ENCODE assay signal across 8 cellular contexts in genomic region chr2:178478102-178478441, GRCh38. TPM values are rescaled to one million over a fixed set of nuclear protein-coding genes. Genes with fewer than 3 reads are reported as not detected.
DNase-seq lines count a peak whose midpoint lies in the region; ATAC-seq and TF ChIP-seq lines count a peak whose summit lies in the region.

No MANE protein-coding gene starts in this region.

- peak overlapping the region; percentile 87 for H3K4me3 Mint-ChIP-seq in endodermal cell
- peak overlapping the region; percentile 92 for H3K4me3 Mint-ChIP-seq in neural progenitor cell

- no peaks in the 10 kb centered on the region for H3K9me3 Mint-ChIP-seq in endodermal cell
- no peaks in the 10 kb centered on the region for H3K9me3 Mint-ChIP-seq in neural progenitor cell

- H3K4me1 Mint-ChIP-seq in endodermal cell = peaks cover 18% of the 10 kb centered on the region
- peaks cover 25% of the 10 kb centered on the region for H3K4me1 Mint-ChIP-seq in neural progenitor cell

- peak overlapping the region; percentile 86 for H3K27ac ChIP-seq in OCI-LY7 (ENCODE audit: low read depth, low read length, poor library complexity, severe bottlenecking)
- H3K27ac ChIP-seq in endodermal cell (ENCODE audit: low read depth, low read length) = peak overlapping the region; percentile 90
- H3K27ac ChIP-seq in neural progenitor cell = no peak overlapping the region

- peaks cover 22% of the 10 kb centered on the region for H3F3A ChIP-seq in neural progenitor cell (ENCODE audit: low read depth)

- H3K27ac Mint-ChIP-seq in endodermal cell (peak overlapping the region; percentile 97), neural progenitor cell (peak overlapping the region; percentile 94)

- ATAC-seq in GM18867 (IDR thresholded peaks at IDR 0.05; ENCODE audit: unreplicated experiment) (peak; percentile 4), GM18873 (IDR thresholded peaks at IDR 0.05; ENCODE audit: low FRiP score, unreplicated experiment) (no peak), HG03135 (IDR thresholded peaks at IDR 0.05; ENCODE audit: unreplicated experiment) (no peak)
- no peak for ATAC-seq in activated CD4-positive, CD25-positive, alpha-beta regulatory T cell treated with anti-CD3 and anti-CD28 coated beads, Interleukin-2, amount 50 U/mL, for 24 hours

- no peaks in the 10 kb centered on the region for H3K9me3 ChIP-seq in BE2C
- no peaks in the 10 kb centered on the region for H3K9me3 ChIP-seq in OCI-LY7 (ENCODE audit: low read length)
- H3K9me3 ChIP-seq in endodermal cell (ENCODE audit: control insufficient read depth, low read length) = no peaks in the 10 kb centered on the region
- H3K9me3 ChIP-seq in neural progenitor cell (ENCODE audit: low read depth) = no peaks in the 10 kb centered on the region

- DNase-seq in BE2C (no peak), OCI-LY7 (ENCODE audit: low spot score) (peak; percentile 42), endodermal cell (no peak), neural progenitor cell (ENCODE audit: low spot score) (peak; percentile 30)

- H3K27me3 ChIP-seq in BE2C (no peaks in the 10 kb centered on the region), endodermal cell (ENCODE audit: control insufficient read depth, insufficient read depth, low read length, poor library complexity, severe bottlenecking) (no peaks in the 10 kb centered on the region), neural progenitor cell (peaks cover 7% of the 10 kb centered on the region)

- peaks cover 3% of the 10 kb centered on the region for H3K27me3 Mint-ChIP-seq in endodermal cell (ENCODE audit: insufficient read depth)
- no peaks in the 10 kb centered on the region for H3K27me3 Mint-ChIP-seq in neural progenitor cell (ENCODE audit: insufficient read depth, low read depth)

- BruUV-seq in OCI-LY7 (replicated peaks; lab: Mats Ljungman, UMichigan) = TSS peak; percentile 85

- no peak for TF ChIP-seq CTCF in BE2C (IDR thresholded peaks at IDR 0.05; ENCODE audit: low read depth, low read length)
- no peak for TF ChIP-seq CTCF in OCI-LY7 (conservative IDR thresholded peaks at IDR 0.05; ENCODE audit: low read length)
- TF ChIP-seq CTCF in endodermal cell (conservative IDR thresholded peaks at IDR 0.05) = no peak
- no peak for TF ChIP-seq CTCF in neural progenitor cell (IDR thresholded peaks at IDR 0.05)

- peak overlapping the region; percentile 92 for H3K4me3 ChIP-seq in BE2C (ENCODE audit: low read depth, low read length)
- H3K4me3 ChIP-seq in OCI-LY7 (ENCODE audit: low read depth, low read length, poor library complexity, severe bottlenecking) = peak overlapping the region; percentile 78
- peak overlapping the region; percentile 91 for H3K4me3 ChIP-seq in endodermal cell (ENCODE audit: low read length)
- peak overlapping the region; percentile 66 for H3K4me3 ChIP-seq in neural progenitor cell

- CTCF ChIA-PET in OCI-LY7 (lab: Charles Lee; ENCODE audit: unreplicated experiment) = no interaction called here

- H3K79me2 ChIP-seq in OCI-LY7 (ENCODE audit: insufficient read depth, low read depth, low read length) (peaks cover 40% of the 10 kb centered on the region), neural progenitor cell (ENCODE audit: low read depth) (peaks cover 47% of the 10 kb centered on the region)

- 10 to 12% methylated on average over 7 to 10 of the region's 10 CpGs for WGBS in endodermal cell (ENCODE audit: insufficient coverage in 1 of 2, insufficient read length in 1 of 2), 2 experiments

- POLR2A ChIA-PET in OCI-LY7 (lab: Charles Lee) = no interaction called here

- H3K36me3 Mint-ChIP-seq in endodermal cell (ENCODE audit: low read depth) (no peaks in the 10 kb centered on the region), neural progenitor cell (no peaks in the 10 kb centered on the region)

- intact Hi-C loops in OCI-LY7 (cut with micrococcal nuclease; ENCODE audit: unreplicated experiment) = loop anchor here (1.0 kb wide), 1 partner anchor 27 kb away; the partner anchor contains the start of genes PJVK and PRKRA

- H2AFZ ChIP-seq in OCI-LY7 (ENCODE audit: low read length) = peak overlapping the region; percentile 100
- H2AFZ ChIP-seq in neural progenitor cell (replicated peaks) = peak overlapping the region; percentile 96

- peak overlapping the region; percentile 97 for H3K4me2 ChIP-seq in OCI-LY7 (ENCODE audit: low read length)
- H3K4me2 ChIP-seq in neural progenitor cell = peak overlapping the region; percentile 94

- H4K20me1 ChIP-seq in OCI-LY7 (ENCODE audit: insufficient read depth, low read length) = peaks cover 13% of the 10 kb centered on the region; the same call in 1 of the 2 replicates
- peaks cover 17% of the 10 kb centered on the region for H4K20me1 ChIP-seq in neural progenitor cell (ENCODE audit: low read depth)

- H3K9ac ChIP-seq in endodermal cell (ENCODE audit: extremely low read depth, low read length, poor library complexity, severe bottlenecking) = peak overlapping the region; percentile 83
- no peak overlapping the region for H3K9ac ChIP-seq in neural progenitor cell

- H3K4me1 ChIP-seq in BE2C (peaks cover 4% of the 10 kb centered on the region; the same call in 1 of the 2 replicates), OCI-LY7 (ENCODE audit: insufficient read depth, low read length, poor library complexity, severe bottlenecking) (peaks cover 38% of the 10 kb centered on the region), endodermal cell (ENCODE audit: control insufficient read depth, insufficient read depth, low read length) (no peaks in the 10 kb centered on the region), neural progenitor cell (peaks cover 23% of the 10 kb centered on the region)

- no peaks in the 10 kb centered on the region for H3K36me3 ChIP-seq in BE2C
- H3K36me3 ChIP-seq in OCI-LY7 (ENCODE audit: insufficient read depth, low read length) = no peaks in the 10 kb centered on the region
- H3K36me3 ChIP-seq in endodermal cell (ENCODE audit: control insufficient read depth, insufficient read depth, low read length) = no peaks in the 10 kb centered on the region
- H3K36me3 ChIP-seq in neural progenitor cell = no peaks in the 10 kb centered on the region

- no peaks in the 10 kb centered on the region for H3K9me2 ChIP-seq in OCI-LY7 (ENCODE audit: insufficient read depth, low read length)

RNA-seq across cellular contexts. Expression of gene FKBP7, which starts 0.3 kb away (rescaled TPM):
- 12.9 TPM for polyA plus RNA-seq in BE2C (2012; ENCODE audit: insufficient read depth, insufficient read length, low read depth)
- 8.5 and 10.7 TPM in 2 replicates for total RNA-seq in OCI-LY7 (2014; rRNA removed; shearing (Covaris generic))
- 8.3 TPM in 2 replicates for total RNA-seq in OCI-LY7 (2022)
- 1 to 10 TPM; 4.1 to 6.3 TPM for total RNA-seq in endodermal cell
- 25.4 TPM for polyA plus RNA-seq in endodermal cell (2013, experiment 1 of 2)
- polyA plus RNA-seq in endodermal cell (2013, experiment 2 of 2) = 22.7 TPM
- 28.1 and 47.0 TPM in 2 replicates for total RNA-seq in neural progenitor cell (ENCODE audit: low replicate concordance)

RNA-seq across cellular contexts. Expression of gene PLEKHA3, which starts 2.2 kb away (rescaled TPM):
- polyA plus RNA-seq in BE2C (2012; ENCODE audit: insufficient read depth, insufficient read length, low read depth) = 5.3 TPM
- total RNA-seq in OCI-LY7 (2014; rRNA removed; shearing (Covaris generic)) = 3.6 and 6.9 TPM in 2 replicates
- total RNA-seq in OCI-LY7 (2022) (19.2 and 19.5 TPM in 2 replicates), endodermal cell (10 to 100 TPM; 21.2 to 22.8 TPM), neural progenitor cell (ENCODE audit: low replicate concordance) (5.9 and 26.2 TPM in 2 replicates)
- 13.6 TPM for polyA plus RNA-seq in endodermal cell (2013, experiment 1 of 2)
- 16.9 TPM for polyA plus RNA-seq in endodermal cell (2013, experiment 2 of 2)

RNA-seq across cellular contexts. Expression of gene PJVK, which starts 26.9 kb away (rescaled TPM):
- 1.3 TPM for polyA plus RNA-seq in BE2C (2012; ENCODE audit: insufficient read depth, insufficient read length, low read depth)
- 2.2 and 4.0 TPM in 2 replicates for total RNA-seq in OCI-LY7 (2014; rRNA removed; shearing (Covaris generic))
- total RNA-seq in OCI-LY7 (2022) = 6.9 and 9.2 TPM in 2 replicates
- total RNA-seq in endodermal cell = 1 to 10 TPM; 5.5 to 6.3 TPM
- 2.1 TPM for polyA plus RNA-seq in endodermal cell (2013, experiment 1 of 2)
- 3.6 TPM for polyA plus RNA-seq in endodermal cell (2013, experiment 2 of 2)
- 3.0 and 4.4 TPM in 2 replicates for total RNA-seq in neural progenitor cell (ENCODE audit: low replicate concordance)

RNA-seq across cellular contexts. Expression of gene PRKRA, which starts 27.1 kb away (rescaled TPM):
- polyA plus RNA-seq in BE2C (2012; ENCODE audit: insufficient read depth, insufficient read length, low read depth) = 21.2 TPM
- 68.7 and 79.5 TPM in 2 replicates for total RNA-seq in OCI-LY7 (2014; rRNA removed; shearing (Covaris generic))
- total RNA-seq in OCI-LY7 (2022) (74.1 and 76.4 TPM in 2 replicates), endodermal cell (10 to 100 TPM; 66.4 to 74.4 TPM), neural progenitor cell (ENCODE audit: low replicate concordance) (120 and 135 TPM in 2 replicates)
- 85.6 TPM for polyA plus RNA-seq in endodermal cell (2013, experiment 1 of 2)
- polyA plus RNA-seq in endodermal cell (2013, experiment 2 of 2) = 75.3 TPM

Comparison
In these comparisons a context has a peak if more than half of its experiments do, and no peak if none do; other contexts are left out.
1. DNase-seq: peak in OCI-LY7 (single experiment) and neural progenitor cell (single experiment); none in BE2C (single experiment) and endodermal cell (single experiment).
2. Peak in every context shown above with its lines, with median percentiles within 50 percentile points of each other: H3K4me3 ChIP-seq.